9 cellular contexts compared by ENCODE assay signal in genomic region chr19:35856546-35857149, GRCh38. TPM values are rescaled to one million over a fixed set of nuclear protein-coding genes. Genes with fewer than 3 reads are reported as not detected.
A peak's percentile ranks its signal among the peaks of the same experiment; 100 is the strongest.
DNase-seq lines count a peak whose midpoint lies in the region; ATAC-seq and TF ChIP-seq lines count a peak whose summit lies in the region.
"Had no signal": no experiment of that assay in that cellular context is flagged by ENCODE, and none has a peak within 500 bp of the region (broad histone marks: within the 10 kb centered on the region; RNA-seq: fewer than 3 reads in every experiment).

Gene KIRREL2 (plus strand): TSS chr19:35856911. CDS start chr19:35857120, 209 bp downstream.

- no peaks in the 10 kb centered on the region for H3F3A ChIP-seq in neural cell (ENCODE audit: insufficient read depth, low read length, poor library complexity, severe bottlenecking)

- peak; percentile 12 for TF ChIP-seq RAD21 in neural cell (conservative IDR thresholded peaks at IDR 0.05)

- TF ChIP-seq EP300 in neural cell (conservative IDR thresholded peaks at IDR 0.05; ENCODE audit: poor library complexity, severe bottlenecking): no peak

- DNase-seq in NCI-H524 (lab: John Stamatoyannopoulos, UW) (peak; percentile 52 to 66), NCI-H524 treated with DMSO at 0.1 percent for 48 hours (lab: John Stamatoyannopoulos, UW) (no peak)
- DNase-seq in T-helper 2 cell treated with Interferon-gamma antibody and Interleukin-4, amounts not matched to agents 5 μg/mL and 100 μg/mL, for 36 hours (ENCODE audit: low spot score): peak; percentile 25

- H3K4me1 Mint-ChIP-seq in T-helper 2 cell treated with Interferon-gamma antibody and Interleukin-4, amounts not matched to agents 5 μg/mL and 100 μg/mL, for 36 hours (ENCODE audit: low read depth): peaks cover 5% of the 10 kb centered on the region

- H3K9ac ChIP-seq in endocrine pancreas (ENCODE audit: control insufficient read depth, insufficient read depth, low read length) (peak within 1 kb of the TSS; percentile 67), neural cell (ENCODE audit: low read length) (peak within 1 kb of the TSS; percentile 47)

- no peaks in the 10 kb centered on the region for H3K9me3 Mint-ChIP-seq in T-helper 2 cell treated with Interferon-gamma antibody and Interleukin-4, amounts not matched to agents 5 μg/mL and 100 μg/mL, for 36 hours

- no peak within 1 kb of the TSS for H3K27ac Mint-ChIP-seq in T-helper 2 cell treated with Interferon-gamma antibody and Interleukin-4, amounts not matched to agents 5 μg/mL and 100 μg/mL, for 36 hours

- TF ChIP-seq CTCF in neural cell (IDR thresholded peaks at IDR 0.05; ENCODE audit: poor library complexity, severe bottlenecking): no peak

- H3K4me1 ChIP-seq in endocrine pancreas (ENCODE audit: control insufficient read depth, insufficient read depth, low read length): no peaks in the 10 kb centered on the region

- no peaks in the 10 kb centered on the region for H3K27me3 ChIP-seq in endocrine pancreas (ENCODE audit: control insufficient read depth, insufficient read depth, low read length)
- H3K27me3 ChIP-seq in neural cell (ENCODE audit: insufficient read depth, low read depth, low read length): peaks cover 16% of the 10 kb centered on the region

- no peaks in the 10 kb centered on the region for H3K79me2 ChIP-seq in neural cell (replicated peaks; ENCODE audit: insufficient read depth, low read length)

- ATAC-seq in GM21423 (IDR thresholded peaks at IDR 0.05; ENCODE audit: unreplicated experiment): no peak
- ATAC-seq in HG02973 (IDR thresholded peaks at IDR 0.05; ENCODE audit: unreplicated experiment): no peak
- ATAC-seq in HG02884 (IDR thresholded peaks at IDR 0.05; ENCODE audit: unreplicated experiment): no peak

- H3K4me2 ChIP-seq in neural cell (ENCODE audit: low read length): peak within 1 kb of the TSS; percentile 73

- H3K36me3 ChIP-seq in endocrine pancreas (ENCODE audit: control insufficient read depth, insufficient read depth, low read length) (no peaks in the 10 kb centered on the region), neural cell (ENCODE audit: insufficient read depth, low read length) (no peaks in the 10 kb centered on the region)

- no peaks in the 10 kb centered on the region for H3K36me3 Mint-ChIP-seq in T-helper 2 cell treated with Interferon-gamma antibody and Interleukin-4, amounts not matched to agents 5 μg/mL and 100 μg/mL, for 36 hours (ENCODE audit: low read depth)

- peaks cover 70% of the 10 kb centered on the region for H3K27me3 Mint-ChIP-seq in T-helper 2 cell treated with Interferon-gamma antibody and Interleukin-4, amounts not matched to agents 5 μg/mL and 100 μg/mL, for 36 hours (ENCODE audit: low read depth)

- H3K4me3 ChIP-seq in endocrine pancreas (ENCODE audit: control insufficient read depth, insufficient read depth, low read length) (no peak within 1 kb of the TSS), neural cell (ENCODE audit: low read length) (peak within 1 kb of the TSS; percentile 69)

- no peaks in the 10 kb centered on the region for H4K20me1 ChIP-seq in neural cell (ENCODE audit: insufficient read depth)

- no peaks in the 10 kb centered on the region for H3K9me2 ChIP-seq in neural cell (ENCODE audit: insufficient read depth, low read length)

- peak within 1 kb of the TSS; percentile 27 for H2AFZ ChIP-seq in neural cell (ENCODE audit: low read depth, low read length)

- H3K9me3 ChIP-seq in endocrine pancreas (ENCODE audit: control insufficient read depth, low read length): no peaks in the 10 kb centered on the region
- no peaks in the 10 kb centered on the region for H3K9me3 ChIP-seq in neural cell (ENCODE audit: low read length)

- H3K27ac ChIP-seq in neural cell (ENCODE audit: low read length): no peak within 1 kb of the TSS
- H3K27ac ChIP-seq: C4-2B had no signal

- peak within 1 kb of the TSS; percentile 70 for H3K4me3 Mint-ChIP-seq in T-helper 2 cell treated with Interferon-gamma antibody and Interleukin-4, amounts not matched to agents 5 μg/mL and 100 μg/mL, for 36 hours

TF ChIP-seq in neural cell, 6 proteins besides CTCF, POLR2A, EP300 and RAD21:
- TF ChIP-seq EZH2 (IDR thresholded peaks at IDR 0.05; ENCODE audit: borderline replicate concordance, insufficient read depth, low read length, poor library complexity, severe bottlenecking) (no peak), TAF1 (IDR thresholded peaks at IDR 0.05; ENCODE audit: low read depth) (no peak), POLR2AphosphoS5 (IDR thresholded peaks at IDR 0.05) (no peak), MXI1 (conservative IDR thresholded peaks at IDR 0.05; ENCODE audit: poor library complexity, severe bottlenecking) (peak; percentile 14)

RNA-seq across cellular contexts. Expression of gene KIRREL2, which starts in this region (rescaled TPM):
- polyA plus RNA-seq in neural cell: 0.79 and 2.1 TPM in 2 replicates
- 0.73 and 0.93 TPM in 2 replicates for polyA minus RNA-seq in neural cell
